Comparison of ENCODE assay signal across 3 cellular contexts in the genomic region with DNA sequence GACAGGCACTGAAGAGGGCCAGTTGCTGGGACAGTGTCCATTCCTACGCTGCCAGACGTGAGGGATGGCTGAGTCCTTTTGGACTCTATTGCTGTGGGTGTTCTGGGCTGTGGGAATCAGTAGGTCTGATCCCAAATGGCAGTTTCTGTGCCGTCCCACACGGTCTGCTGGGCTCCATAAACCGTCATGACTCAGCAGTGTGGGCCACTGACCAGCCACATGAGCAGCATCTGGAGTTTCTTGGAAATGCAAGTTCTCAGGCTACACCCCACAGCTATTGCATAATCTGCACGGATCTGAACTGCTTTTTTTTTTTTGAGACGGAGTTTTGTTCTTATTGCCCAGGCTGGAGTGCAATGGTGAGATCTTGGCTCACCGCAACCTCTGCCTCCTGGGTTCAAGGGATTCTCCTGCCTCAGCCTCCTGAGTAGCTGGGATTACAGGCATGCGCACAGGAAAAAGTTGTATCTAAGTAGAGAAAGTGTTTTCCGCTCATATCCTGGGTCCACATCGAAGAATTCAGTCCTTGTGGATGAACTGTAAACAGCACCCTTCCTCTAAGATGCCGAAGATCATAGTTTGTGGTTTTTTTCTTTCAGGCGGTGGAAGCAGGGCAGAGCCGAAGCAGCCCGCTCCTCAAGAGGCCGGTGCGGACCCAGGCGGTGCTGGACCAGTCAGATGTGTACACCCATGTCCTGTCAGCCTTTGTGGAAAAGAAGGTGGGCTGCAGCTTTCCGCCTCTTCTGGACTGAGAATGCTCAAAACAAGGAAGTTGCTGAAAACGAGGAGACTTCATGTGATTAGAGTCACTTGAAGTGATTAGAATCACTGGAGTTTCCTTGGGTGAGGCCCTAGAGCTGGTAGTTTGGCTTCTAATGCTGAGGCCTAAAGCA.
A peak's percentile ranks its signal among the peaks of the same experiment; 100 is the strongest.
TF ChIP-seq lines count a peak whose summit lies in the region.

No MANE protein-coding gene starts in this region.

TF ChIP-seq in K562, 482 proteins besides CTCF, POLR2A, EP300 and RAD21 (continues in another document):
- TF ChIP-seq, protein P1, sequence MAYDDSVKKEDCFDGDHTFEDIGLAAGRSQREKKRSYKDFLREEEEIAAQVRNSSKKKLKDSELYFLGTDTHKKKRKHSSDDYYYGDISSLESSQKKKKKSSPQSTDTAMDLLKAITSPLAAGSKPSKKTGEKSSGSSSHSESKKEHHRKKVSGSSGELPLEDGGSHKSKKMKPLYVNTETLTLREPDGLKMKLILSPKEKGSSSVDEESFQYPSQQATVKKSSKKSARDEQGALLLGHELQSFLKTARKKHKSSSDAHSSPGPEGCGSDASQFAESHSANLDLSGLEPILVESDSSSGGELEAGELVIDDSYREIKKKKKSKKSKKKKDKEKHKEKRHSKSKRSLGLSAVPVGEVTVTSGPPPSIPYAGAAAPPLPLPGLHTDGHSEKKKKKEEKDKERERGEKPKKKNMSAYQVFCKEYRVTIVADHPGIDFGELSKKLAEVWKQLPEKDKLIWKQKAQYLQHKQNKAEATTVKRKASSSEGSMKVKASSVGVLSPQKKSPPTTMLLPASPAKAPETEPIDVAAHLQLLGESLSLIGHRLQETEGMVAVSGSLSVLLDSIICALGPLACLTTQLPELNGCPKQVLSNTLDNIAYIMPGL (CRISPR knock-in tag; IDR thresholded peaks at IDR 0.05) = no peak
- no peak for TF ChIP-seq COPS2 (conservative IDR thresholded peaks at IDR 0.05)
- TF ChIP-seq, protein P2, sequence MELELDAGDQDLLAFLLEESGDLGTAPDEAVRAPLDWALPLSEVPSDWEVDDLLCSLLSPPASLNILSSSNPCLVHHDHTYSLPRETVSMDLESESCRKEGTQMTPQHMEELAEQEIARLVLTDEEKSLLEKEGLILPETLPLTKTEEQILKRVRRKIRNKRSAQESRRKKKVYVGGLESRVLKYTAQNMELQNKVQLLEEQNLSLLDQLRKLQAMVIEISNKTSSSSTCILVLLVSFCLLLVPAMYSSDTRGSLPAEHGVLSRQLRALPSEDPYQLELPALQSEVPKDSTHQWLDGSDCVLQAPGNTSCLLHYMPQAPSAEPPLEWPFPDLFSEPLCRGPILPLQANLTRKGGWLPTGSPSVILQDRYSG (tag; conservative IDR thresholded peaks at IDR 0.05; ENCODE audit: low read depth) = no peak; the same call in 1 of the 2 replicates
- TF ChIP-seq HNRNPLL (IDR thresholded peaks at IDR 0.05; ENCODE audit: low read depth, low read length, poor library complexity, severe bottlenecking) = peak; percentile 25
- no peak for TF ChIP-seq TGIF2 (CRISPR knock-in tag; IDR thresholded peaks at IDR 0.05)
- TF ChIP-seq, protein P3, sequence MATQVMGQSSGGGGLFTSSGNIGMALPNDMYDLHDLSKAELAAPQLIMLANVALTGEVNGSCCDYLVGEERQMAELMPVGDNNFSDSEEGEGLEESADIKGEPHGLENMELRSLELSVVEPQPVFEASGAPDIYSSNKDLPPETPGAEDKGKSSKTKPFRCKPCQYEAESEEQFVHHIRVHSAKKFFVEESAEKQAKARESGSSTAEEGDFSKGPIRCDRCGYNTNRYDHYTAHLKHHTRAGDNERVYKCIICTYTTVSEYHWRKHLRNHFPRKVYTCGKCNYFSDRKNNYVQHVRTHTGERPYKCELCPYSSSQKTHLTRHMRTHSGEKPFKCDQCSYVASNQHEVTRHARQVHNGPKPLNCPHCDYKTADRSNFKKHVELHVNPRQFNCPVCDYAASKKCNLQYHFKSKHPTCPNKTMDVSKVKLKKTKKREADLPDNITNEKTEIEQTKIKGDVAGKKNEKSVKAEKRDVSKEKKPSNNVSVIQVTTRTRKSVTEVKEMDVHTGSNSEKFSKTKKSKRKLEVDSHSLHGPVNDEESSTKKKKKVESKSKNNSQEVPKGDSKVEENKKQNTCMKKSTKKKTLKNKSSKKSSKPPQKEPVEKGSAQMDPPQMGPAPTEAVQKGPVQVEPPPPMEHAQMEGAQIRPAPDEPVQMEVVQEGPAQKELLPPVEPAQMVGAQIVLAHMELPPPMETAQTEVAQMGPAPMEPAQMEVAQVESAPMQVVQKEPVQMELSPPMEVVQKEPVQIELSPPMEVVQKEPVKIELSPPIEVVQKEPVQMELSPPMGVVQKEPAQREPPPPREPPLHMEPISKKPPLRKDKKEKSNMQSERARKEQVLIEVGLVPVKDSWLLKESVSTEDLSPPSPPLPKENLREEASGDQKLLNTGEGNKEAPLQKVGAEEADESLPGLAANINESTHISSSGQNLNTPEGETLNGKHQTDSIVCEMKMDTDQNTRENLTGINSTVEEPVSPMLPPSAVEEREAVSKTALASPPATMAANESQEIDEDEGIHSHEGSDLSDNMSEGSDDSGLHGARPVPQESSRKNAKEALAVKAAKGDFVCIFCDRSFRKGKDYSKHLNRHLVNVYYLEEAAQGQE (CRISPR knock-in tag; IDR thresholded peaks at IDR 0.05; ENCODE audit: low read depth) = no peak
- no peak for TF ChIP-seq ZNF444 (CRISPR knock-in tag; IDR thresholded peaks at IDR 0.05)
- TF ChIP-seq MXI1 (IDR thresholded peaks at IDR 0.05; ENCODE audit: low read depth, low read length) = no peak

TF ChIP-seq in HepG2, 621 proteins besides CTCF, POLR2A, EP300 and RAD21:
- TF ChIP-seq ZNF136 (CRISPR knock-in tag; IDR thresholded peaks at IDR 0.05; ENCODE audit: low read depth) (no peak), RBM22 (optimal IDR thresholded peaks at IDR 0.05; ENCODE audit: low read length) (peak; percentile 40), AGO1 (IDR thresholded peaks at IDR 0.05; ENCODE audit: low read depth, low read length, poor library complexity, severe bottlenecking) (no peak), ZC3H13 (CRISPR knock-in tag; IDR thresholded peaks at IDR 0.05) (peak; percentile 27), NFE2 (CRISPR knock-in tag; IDR thresholded peaks at IDR 0.05) (0 out of 2 replicates have a peak, but pooled peaks have one; percentile 19), MAFF (IDR thresholded peaks at IDR 0.05; ENCODE audit: low read depth, low read length) (no peak), ZBTB20 (CRISPR knock-in tag; IDR thresholded peaks at IDR 0.05; ENCODE audit: borderline replicate concordance, low read depth) (no peak), NFE2L2 (IDR thresholded peaks at IDR 0.05; ENCODE audit: low read length) (peak; percentile 4; the same call in 1 of the 2 replicates)
- TF ChIP-seq, protein P4, sequence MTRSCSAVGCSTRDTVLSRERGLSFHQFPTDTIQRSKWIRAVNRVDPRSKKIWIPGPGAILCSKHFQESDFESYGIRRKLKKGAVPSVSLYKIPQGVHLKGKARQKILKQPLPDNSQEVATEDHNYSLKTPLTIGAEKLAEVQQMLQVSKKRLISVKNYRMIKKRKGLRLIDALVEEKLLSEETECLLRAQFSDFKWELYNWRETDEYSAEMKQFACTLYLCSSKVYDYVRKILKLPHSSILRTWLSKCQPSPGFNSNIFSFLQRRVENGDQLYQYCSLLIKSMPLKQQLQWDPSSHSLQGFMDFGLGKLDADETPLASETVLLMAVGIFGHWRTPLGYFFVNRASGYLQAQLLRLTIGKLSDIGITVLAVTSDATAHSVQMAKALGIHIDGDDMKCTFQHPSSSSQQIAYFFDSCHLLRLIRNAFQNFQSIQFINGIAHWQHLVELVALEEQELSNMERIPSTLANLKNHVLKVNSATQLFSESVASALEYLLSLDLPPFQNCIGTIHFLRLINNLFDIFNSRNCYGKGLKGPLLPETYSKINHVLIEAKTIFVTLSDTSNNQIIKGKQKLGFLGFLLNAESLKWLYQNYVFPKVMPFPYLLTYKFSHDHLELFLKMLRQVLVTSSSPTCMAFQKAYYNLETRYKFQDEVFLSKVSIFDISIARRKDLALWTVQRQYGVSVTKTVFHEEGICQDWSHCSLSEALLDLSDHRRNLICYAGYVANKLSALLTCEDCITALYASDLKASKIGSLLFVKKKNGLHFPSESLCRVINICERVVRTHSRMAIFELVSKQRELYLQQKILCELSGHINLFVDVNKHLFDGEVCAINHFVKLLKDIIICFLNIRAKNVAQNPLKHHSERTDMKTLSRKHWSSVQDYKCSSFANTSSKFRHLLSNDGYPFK (CRISPR knock-in tag; IDR thresholded peaks at IDR 0.05; ENCODE audit: borderline replicate concordance) = no peak

TF ChIP-seq in WTC11, 78 proteins besides CTCF, POLR2A, EP300 and RAD21:
- TF ChIP-seq, protein P5, sequence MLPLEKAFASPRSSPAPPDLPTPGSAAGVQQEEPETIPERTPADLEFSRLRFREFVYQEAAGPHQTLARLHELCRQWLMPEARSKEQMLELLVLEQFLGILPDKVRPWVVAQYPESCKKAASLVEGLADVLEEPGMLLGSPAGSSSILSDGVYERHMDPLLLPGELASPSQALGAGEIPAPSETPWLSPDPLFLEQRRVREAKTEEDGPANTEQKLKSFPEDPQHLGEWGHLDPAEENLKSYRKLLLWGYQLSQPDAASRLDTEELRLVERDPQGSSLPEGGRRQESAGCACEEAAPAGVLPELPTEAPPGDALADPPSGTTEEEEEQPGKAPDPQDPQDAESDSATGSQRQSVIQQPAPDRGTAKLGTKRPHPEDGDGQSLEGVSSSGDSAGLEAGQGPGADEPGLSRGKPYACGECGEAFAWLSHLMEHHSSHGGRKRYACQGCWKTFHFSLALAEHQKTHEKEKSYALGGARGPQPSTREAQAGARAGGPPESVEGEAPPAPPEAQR (CRISPR knock-in tag; IDR thresholded peaks at IDR 0.05) = no peak
- TF ChIP-seq, protein P6, sequence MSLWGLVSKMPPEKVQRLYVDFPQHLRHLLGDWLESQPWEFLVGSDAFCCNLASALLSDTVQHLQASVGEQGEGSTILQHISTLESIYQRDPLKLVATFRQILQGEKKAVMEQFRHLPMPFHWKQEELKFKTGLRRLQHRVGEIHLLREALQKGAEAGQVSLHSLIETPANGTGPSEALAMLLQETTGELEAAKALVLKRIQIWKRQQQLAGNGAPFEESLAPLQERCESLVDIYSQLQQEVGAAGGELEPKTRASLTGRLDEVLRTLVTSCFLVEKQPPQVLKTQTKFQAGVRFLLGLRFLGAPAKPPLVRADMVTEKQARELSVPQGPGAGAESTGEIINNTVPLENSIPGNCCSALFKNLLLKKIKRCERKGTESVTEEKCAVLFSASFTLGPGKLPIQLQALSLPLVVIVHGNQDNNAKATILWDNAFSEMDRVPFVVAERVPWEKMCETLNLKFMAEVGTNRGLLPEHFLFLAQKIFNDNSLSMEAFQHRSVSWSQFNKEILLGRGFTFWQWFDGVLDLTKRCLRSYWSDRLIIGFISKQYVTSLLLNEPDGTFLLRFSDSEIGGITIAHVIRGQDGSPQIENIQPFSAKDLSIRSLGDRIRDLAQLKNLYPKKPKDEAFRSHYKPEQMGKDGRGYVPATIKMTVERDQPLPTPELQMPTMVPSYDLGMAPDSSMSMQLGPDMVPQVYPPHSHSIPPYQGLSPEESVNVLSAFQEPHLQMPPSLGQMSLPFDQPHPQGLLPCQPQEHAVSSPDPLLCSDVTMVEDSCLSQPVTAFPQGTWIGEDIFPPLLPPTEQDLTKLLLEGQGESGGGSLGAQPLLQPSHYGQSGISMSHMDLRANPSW (CRISPR knock-in tag; conservative IDR thresholded peaks at IDR 0.05; ENCODE audit: low read depth) = no peak
- no peak for TF ChIP-seq TCF7 (CRISPR knock-in tag; IDR thresholded peaks at IDR 0.05; ENCODE audit: low read depth)
- TF ChIP-seq, protein P7, sequence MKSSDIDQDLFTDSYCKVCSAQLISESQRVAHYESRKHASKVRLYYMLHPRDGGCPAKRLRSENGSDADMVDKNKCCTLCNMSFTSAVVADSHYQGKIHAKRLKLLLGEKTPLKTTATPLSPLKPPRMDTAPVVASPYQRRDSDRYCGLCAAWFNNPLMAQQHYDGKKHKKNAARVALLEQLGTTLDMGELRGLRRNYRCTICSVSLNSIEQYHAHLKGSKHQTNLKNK (CRISPR knock-in tag; IDR thresholded peaks at IDR 0.05) = no peak
- TF ChIP-seq, protein P8, sequence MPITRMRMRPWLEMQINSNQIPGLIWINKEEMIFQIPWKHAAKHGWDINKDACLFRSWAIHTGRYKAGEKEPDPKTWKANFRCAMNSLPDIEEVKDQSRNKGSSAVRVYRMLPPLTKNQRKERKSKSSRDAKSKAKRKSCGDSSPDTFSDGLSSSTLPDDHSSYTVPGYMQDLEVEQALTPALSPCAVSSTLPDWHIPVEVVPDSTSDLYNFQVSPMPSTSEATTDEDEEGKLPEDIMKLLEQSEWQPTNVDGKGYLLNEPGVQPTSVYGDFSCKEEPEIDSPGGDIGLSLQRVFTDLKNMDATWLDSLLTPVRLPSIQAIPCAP (CRISPR knock-in tag; IDR thresholded peaks at IDR 0.05) = no peak
- TF ChIP-seq, protein P9, sequence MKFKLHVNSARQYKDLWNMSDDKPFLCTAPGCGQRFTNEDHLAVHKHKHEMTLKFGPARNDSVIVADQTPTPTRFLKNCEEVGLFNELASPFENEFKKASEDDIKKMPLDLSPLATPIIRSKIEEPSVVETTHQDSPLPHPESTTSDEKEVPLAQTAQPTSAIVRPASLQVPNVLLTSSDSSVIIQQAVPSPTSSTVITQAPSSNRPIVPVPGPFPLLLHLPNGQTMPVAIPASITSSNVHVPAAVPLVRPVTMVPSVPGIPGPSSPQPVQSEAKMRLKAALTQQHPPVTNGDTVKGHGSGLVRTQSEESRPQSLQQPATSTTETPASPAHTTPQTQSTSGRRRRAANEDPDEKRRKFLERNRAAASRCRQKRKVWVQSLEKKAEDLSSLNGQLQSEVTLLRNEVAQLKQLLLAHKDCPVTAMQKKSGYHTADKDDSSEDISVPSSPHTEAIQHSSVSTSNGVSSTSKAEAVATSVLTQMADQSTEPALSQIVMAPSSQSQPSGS (CRISPR knock-in tag; IDR thresholded peaks at IDR 0.05; ENCODE audit: borderline replicate concordance, low read depth) = no peak
- TF ChIP-seq, protein P10, sequence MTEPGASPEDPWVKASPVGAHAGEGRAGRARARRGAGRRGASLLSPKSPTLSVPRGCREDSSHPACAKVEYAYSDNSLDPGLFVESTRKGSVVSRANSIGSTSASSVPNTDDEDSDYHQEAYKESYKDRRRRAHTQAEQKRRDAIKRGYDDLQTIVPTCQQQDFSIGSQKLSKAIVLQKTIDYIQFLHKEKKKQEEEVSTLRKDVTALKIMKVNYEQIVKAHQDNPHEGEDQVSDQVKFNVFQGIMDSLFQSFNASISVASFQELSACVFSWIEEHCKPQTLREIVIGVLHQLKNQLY (CRISPR knock-in tag; IDR thresholded peaks at IDR 0.05) = no peak
- no peak for TF ChIP-seq FOXJ3 (CRISPR knock-in tag; IDR thresholded peaks at IDR 0.05; ENCODE audit: borderline replicate concordance)
- TF ChIP-seq JUN (CRISPR knock-in tag; IDR thresholded peaks at IDR 0.05) = no peak
- TF ChIP-seq CBFB (CRISPR knock-in tag; IDR thresholded peaks at IDR 0.05; ENCODE audit: low read depth) = no peak
- TF ChIP-seq ELF4 (CRISPR knock-in tag; IDR thresholded peaks at IDR 0.05; ENCODE audit: low read depth) = no peak
- TF ChIP-seq OVOL2 (CRISPR knock-in tag; IDR thresholded peaks at IDR 0.05; ENCODE audit: borderline replicate concordance) = no peak
- TF ChIP-seq ATF1 (CRISPR knock-in tag; IDR thresholded peaks at IDR 0.05) = no peak
- no peak for TF ChIP-seq SOX15 (CRISPR knock-in tag; IDR thresholded peaks at IDR 0.05)
- TF ChIP-seq, protein P11, sequence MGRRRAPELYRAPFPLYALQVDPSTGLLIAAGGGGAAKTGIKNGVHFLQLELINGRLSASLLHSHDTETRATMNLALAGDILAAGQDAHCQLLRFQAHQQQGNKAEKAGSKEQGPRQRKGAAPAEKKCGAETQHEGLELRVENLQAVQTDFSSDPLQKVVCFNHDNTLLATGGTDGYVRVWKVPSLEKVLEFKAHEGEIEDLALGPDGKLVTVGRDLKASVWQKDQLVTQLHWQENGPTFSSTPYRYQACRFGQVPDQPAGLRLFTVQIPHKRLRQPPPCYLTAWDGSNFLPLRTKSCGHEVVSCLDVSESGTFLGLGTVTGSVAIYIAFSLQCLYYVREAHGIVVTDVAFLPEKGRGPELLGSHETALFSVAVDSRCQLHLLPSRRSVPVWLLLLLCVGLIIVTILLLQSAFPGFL (CRISPR knock-in tag; IDR thresholded peaks at IDR 0.05; ENCODE audit: borderline replicate concordance) = no peak
- no peak for TF ChIP-seq KAT7 (CRISPR knock-in tag; IDR thresholded peaks at IDR 0.05; ENCODE audit: borderline replicate concordance)
